Comparison of ENCODE assay signal across 8 cellular contexts in genomic region chr10:88582411-88582805, GRCh38. TPM values are rescaled to one million over a fixed set of nuclear protein-coding genes. Genes with fewer than 3 reads are reported as not detected.
A peak's percentile ranks its signal among the peaks of the same experiment; 100 is the strongest.
DNase-seq lines count a peak whose midpoint lies in the region; ATAC-seq and TF ChIP-seq lines count a peak whose summit lies in the region.

No MANE protein-coding gene starts in this region.

- H3K27ac Mint-ChIP-seq in activated naive CD8-positive, alpha-beta T cell treated with anti-CD3 and anti-CD28 coated beads, Interleukin-2, amount 50 U/mL, for 24 hours: peak overlapping the region; percentile 66
- H3K27ac Mint-ChIP-seq in stimulated activated memory B cell treated with anti-CD40 and anti-IgM and Interleukin-4, amounts not matched to agents 10 μg/mL and 1 μg/mL and 100 μg/mL, for 72 hours: peak overlapping the region; percentile 100

- H3K9me3 Mint-ChIP-seq in activated naive CD8-positive, alpha-beta T cell treated with anti-CD3 and anti-CD28 coated beads, Interleukin-2, amount 50 U/mL, for 24 hours: peaks cover 5% of the 10 kb centered on the region
- H3K9me3 Mint-ChIP-seq in stimulated activated memory B cell treated with anti-CD40 and anti-IgM and Interleukin-4, amounts not matched to agents 10 μg/mL and 1 μg/mL and 100 μg/mL, for 72 hours: no peaks in the 10 kb centered on the region

- H3K4me3 ChIP-seq in HFF-Myc (replicated peaks; ENCODE audit: low read depth, low read length): peak overlapping the region; percentile 44; the same call in 1 of the 2 replicates

- no peaks in the 10 kb centered on the region for H3K27me3 Mint-ChIP-seq in activated naive CD8-positive, alpha-beta T cell treated with anti-CD3 and anti-CD28 coated beads, Interleukin-2, amount 50 U/mL, for 24 hours
- no peaks in the 10 kb centered on the region for H3K27me3 Mint-ChIP-seq in stimulated activated memory B cell treated with anti-CD40 and anti-IgM and Interleukin-4, amounts not matched to agents 10 μg/mL and 1 μg/mL and 100 μg/mL, for 72 hours

- DNase-seq in HFF-Myc (ENCODE audit: extremely low read depth, low read depth): no peak
- no peak for DNase-seq in activated naive CD8-positive, alpha-beta T cell treated with anti-CD3 and anti-CD28 coated beads, Interleukin-2, amount 50 U/mL, for 24 hours
- DNase-seq in inferior parietal cortex (ENCODE audit: extremely low spot score): peak; percentile 72
- DNase-seq in left colon: no peak
- no peak for DNase-seq in NCI-H146 (lab: John Stamatoyannopoulos, UW)
- no peak for DNase-seq in SW480 (ENCODE audit: low spot score)

- no peak for TF ChIP-seq CTCF in HFF-Myc (IDR thresholded peaks at IDR 0.05; ENCODE audit: low read depth, low read length, missing control alignments)

- ATAC-seq in activated naive CD8-positive, alpha-beta T cell treated with anti-CD3 and anti-CD28 coated beads, Interleukin-2, amount 50 U/mL, for 24 hours: no peak
- ATAC-seq in stimulated activated memory B cell treated with anti-CD40 and anti-IgM and Interleukin-4, amounts not matched to agents 10 μg/mL and 1 μg/mL and 100 μg/mL, for 72 hours: no peak
- no peak for ATAC-seq in left colon
- no peak for ATAC-seq in HG02642 (IDR thresholded peaks at IDR 0.05; ENCODE audit: poor library complexity, unreplicated experiment)

- intact Hi-C loops in left colon (cut with DNase I, micrococcal nuclease): no loop called here

- no peaks in the 10 kb centered on the region for H3K36me3 Mint-ChIP-seq in activated naive CD8-positive, alpha-beta T cell treated with anti-CD3 and anti-CD28 coated beads, Interleukin-2, amount 50 U/mL, for 24 hours (ENCODE audit: low read depth)
- peaks cover 6% of the 10 kb centered on the region for H3K36me3 Mint-ChIP-seq in stimulated activated memory B cell treated with anti-CD40 and anti-IgM and Interleukin-4, amounts not matched to agents 10 μg/mL and 1 μg/mL and 100 μg/mL, for 72 hours

- H3K4me3 Mint-ChIP-seq in activated naive CD8-positive, alpha-beta T cell treated with anti-CD3 and anti-CD28 coated beads, Interleukin-2, amount 50 U/mL, for 24 hours: peak overlapping the region; percentile 80
- H3K4me3 Mint-ChIP-seq in stimulated activated memory B cell treated with anti-CD40 and anti-IgM and Interleukin-4, amounts not matched to agents 10 μg/mL and 1 μg/mL and 100 μg/mL, for 72 hours: peak overlapping the region; percentile 98

- H3K4me1 Mint-ChIP-seq in activated naive CD8-positive, alpha-beta T cell treated with anti-CD3 and anti-CD28 coated beads, Interleukin-2, amount 50 U/mL, for 24 hours: peaks cover 13% of the 10 kb centered on the region
- H3K4me1 Mint-ChIP-seq in stimulated activated memory B cell treated with anti-CD40 and anti-IgM and Interleukin-4, amounts not matched to agents 10 μg/mL and 1 μg/mL and 100 μg/mL, for 72 hours: peaks cover 16% of the 10 kb centered on the region

RNA-seq across cellular contexts. Expression of gene RNLS, which starts 0.7 kb away (rescaled TPM):
- total RNA-seq in left colon: 10 to 100 TPM; 15.0 to 18.6 TPM

RNA-seq across cellular contexts. Expression of gene LIPJ, which starts 4.2 kb away (rescaled TPM):
- under 1 TPM; 0.14 to 0.15 TPM for total RNA-seq in left colon
